Comparison of ENCODE assay signal across 17 cellular contexts in genomic region chr12:50749459-50749882, GRCh38. TPM values are rescaled to one million over a fixed set of nuclear protein-coding genes. Genes with fewer than 3 reads are reported as not detected.
A peak's percentile ranks its signal among the peaks of the same experiment; 100 is the strongest.
DNase-seq lines count a peak whose midpoint lies in the region; ATAC-seq and TF ChIP-seq lines count a peak whose summit lies in the region.
"Had no signal": no experiment of that assay in that cellular context is flagged by ENCODE, and none has a peak within 500 bp of the region (broad histone marks: within the 10 kb centered on the region; RNA-seq: fewer than 3 reads in every experiment).

No MANE protein-coding gene starts in this region.

- peak overlapping the region; percentile 51 for H3K27ac Mint-ChIP-seq in WTC11
- H3K27ac Mint-ChIP-seq in memory B cell: peak overlapping the region; percentile 57
- peak overlapping the region; percentile 7 for H3K27ac Mint-ChIP-seq in type B pancreatic cell

- no peaks in the 10 kb centered on the region for H3K27me3 Mint-ChIP-seq in WTC11 (ENCODE audit: low read depth)
- H3K27me3 Mint-ChIP-seq in memory B cell: no peaks in the 10 kb centered on the region
- H3K27me3 Mint-ChIP-seq in type B pancreatic cell: no peaks in the 10 kb centered on the region

- H3K27me3 ChIP-seq in cardiac muscle cell: no peaks in the 10 kb centered on the region
- H3K27me3 ChIP-seq in right atrium auricular region: no peaks in the 10 kb centered on the region
- no peaks in the 10 kb centered on the region for H3K27me3 ChIP-seq in HAP-1 (ENCODE audit: low read depth)

- no peak for ATAC-seq in WTC11
- ATAC-seq in memory B cell (ENCODE audit: low read depth): no peak
- no peak for ATAC-seq in sciatic nerve
- ATAC-seq: A549, Right ventricle myocardium inferior had no signal

- H3K4me1 Mint-ChIP-seq in WTC11 (peaks cover 17% of the 10 kb centered on the region), memory B cell (no peaks in the 10 kb centered on the region), type B pancreatic cell (ENCODE audit: unreplicated experiment) (peaks cover 10% of the 10 kb centered on the region)

- H3K9me3 ChIP-seq in cardiac muscle cell (ENCODE audit: low read depth): no peaks in the 10 kb centered on the region
- no peaks in the 10 kb centered on the region for H3K9me3 ChIP-seq in right atrium auricular region
- no peaks in the 10 kb centered on the region for H3K9me3 ChIP-seq in HAP-1
- H3K9me3 ChIP-seq: A549 had no signal

- CTCF ChIA-PET in WTC11 (lab: Charles Lee): no interaction called here

- POLR2A ChIA-PET in WTC11 (lab: Charles Lee): no interaction called here

- TF ChIP-seq CTCF in cardiac muscle cell (IDR thresholded peaks at IDR 0.05; ENCODE audit: low read depth, low read length): no peak
- no peak for TF ChIP-seq CTCF in right atrium auricular region (IDR thresholded peaks at IDR 0.05)
- TF ChIP-seq CTCF in WTC11 (IDR thresholded peaks at IDR 0.05): no peak
- no peak for TF ChIP-seq CTCF in type B pancreatic cell (conservative IDR thresholded peaks at IDR 0.05)

- H3K27ac ChIP-seq in cardiac muscle cell (peak overlapping the region; percentile 78), right atrium auricular region (no peak overlapping the region)
- H3K27ac ChIP-seq: A549 had no signal

- in situ Hi-C loops in HAP-1 (cut with MboI; ENCODE audit: low sequenced_read_pairs): loop anchor here (25.0 kb wide), 1 partner anchor 237 kb away; the partner anchor contains the start of gene DIP2B

- peaks cover 24% of the 10 kb centered on the region for H3K36me3 ChIP-seq in cardiac muscle cell
- H3K36me3 ChIP-seq in right atrium auricular region: peaks cover 15% of the 10 kb centered on the region
- peaks cover 15% of the 10 kb centered on the region for H3K36me3 ChIP-seq in HAP-1 (replicated peaks)

- intact Hi-C loops in sciatic nerve (cut with DNase I): no loop called here

- H3K9me3 Mint-ChIP-seq in WTC11: no peaks in the 10 kb centered on the region
- H3K9me3 Mint-ChIP-seq in memory B cell: no peaks in the 10 kb centered on the region
- peaks cover 4% of the 10 kb centered on the region for H3K9me3 Mint-ChIP-seq in type B pancreatic cell

- H3K4me3 Mint-ChIP-seq in WTC11 (no peak overlapping the region), memory B cell (no peak overlapping the region), type B pancreatic cell (no peak overlapping the region)
- H3K4me3 Mint-ChIP-seq: CD14-positive monocyte had no signal

- peaks cover 33% of the 10 kb centered on the region for H3K4me1 ChIP-seq in cardiac muscle cell (ENCODE audit: low read depth)
- H3K4me1 ChIP-seq in right atrium auricular region: no peaks in the 10 kb centered on the region
- no peaks in the 10 kb centered on the region for H3K4me1 ChIP-seq in HAP-1

- no peak overlapping the region for H3K4me3 ChIP-seq in cardiac muscle cell
- H3K4me3 ChIP-seq in right atrium auricular region: no peak overlapping the region
- no peak overlapping the region for H3K4me3 ChIP-seq in HAP-1
- H3K4me3 ChIP-seq: A549 had no signal

- DNase-seq in cardiac muscle cell (ENCODE audit: low read depth in 1 of 2, low spot score in 1 of 2) (no peak), right atrium auricular region (ENCODE audit: low spot score) (no peak), WTC11 (ENCODE audit: low spot score) (no peak), memory B cell (ENCODE audit: low spot score in 2 of 2) (no peak), type B pancreatic cell (ENCODE audit: extremely low spot score, unreplicated experiment) (no peak), NCI-H774 (lab: John Stamatoyannopoulos, UW) (no peak), HAP-1 (ENCODE audit: low spot score in 2 of 2) (no peak), sciatic nerve (ENCODE audit: low spot score) (no peak)
- DNase-seq: Calu3, KBM-7, NCI-H1092 treated with DMSO at 0.1 percent for 48 hours, NCI-H1694, NCI-H446, NCI-H748 treated with DMSO at 0.1 percent for 48 hours had no signal

- H3K36me3 Mint-ChIP-seq in WTC11 (peaks cover 6% of the 10 kb centered on the region), memory B cell (peaks cover 29% of the 10 kb centered on the region), type B pancreatic cell (peaks cover 19% of the 10 kb centered on the region)

TF ChIP-seq in WTC11, 78 proteins besides CTCF, POLR2A, EP300 and RAD21:
- TF ChIP-seq MXD4 (CRISPR knock-in tag; IDR thresholded peaks at IDR 0.05; ENCODE audit: borderline replicate concordance) (no peak), USF2 (CRISPR knock-in tag; IDR thresholded peaks at IDR 0.05) (no peak), NR1H2 (CRISPR knock-in tag; IDR thresholded peaks at IDR 0.05) (no peak), MAX (CRISPR knock-in tag; IDR thresholded peaks at IDR 0.05) (no peak), RORB (CRISPR knock-in tag; IDR thresholded peaks at IDR 0.05) (no peak), ZNF396 (CRISPR knock-in tag; IDR thresholded peaks at IDR 0.05; ENCODE audit: borderline replicate concordance) (no peak)
- TF ChIP-seq, protein P1, sequence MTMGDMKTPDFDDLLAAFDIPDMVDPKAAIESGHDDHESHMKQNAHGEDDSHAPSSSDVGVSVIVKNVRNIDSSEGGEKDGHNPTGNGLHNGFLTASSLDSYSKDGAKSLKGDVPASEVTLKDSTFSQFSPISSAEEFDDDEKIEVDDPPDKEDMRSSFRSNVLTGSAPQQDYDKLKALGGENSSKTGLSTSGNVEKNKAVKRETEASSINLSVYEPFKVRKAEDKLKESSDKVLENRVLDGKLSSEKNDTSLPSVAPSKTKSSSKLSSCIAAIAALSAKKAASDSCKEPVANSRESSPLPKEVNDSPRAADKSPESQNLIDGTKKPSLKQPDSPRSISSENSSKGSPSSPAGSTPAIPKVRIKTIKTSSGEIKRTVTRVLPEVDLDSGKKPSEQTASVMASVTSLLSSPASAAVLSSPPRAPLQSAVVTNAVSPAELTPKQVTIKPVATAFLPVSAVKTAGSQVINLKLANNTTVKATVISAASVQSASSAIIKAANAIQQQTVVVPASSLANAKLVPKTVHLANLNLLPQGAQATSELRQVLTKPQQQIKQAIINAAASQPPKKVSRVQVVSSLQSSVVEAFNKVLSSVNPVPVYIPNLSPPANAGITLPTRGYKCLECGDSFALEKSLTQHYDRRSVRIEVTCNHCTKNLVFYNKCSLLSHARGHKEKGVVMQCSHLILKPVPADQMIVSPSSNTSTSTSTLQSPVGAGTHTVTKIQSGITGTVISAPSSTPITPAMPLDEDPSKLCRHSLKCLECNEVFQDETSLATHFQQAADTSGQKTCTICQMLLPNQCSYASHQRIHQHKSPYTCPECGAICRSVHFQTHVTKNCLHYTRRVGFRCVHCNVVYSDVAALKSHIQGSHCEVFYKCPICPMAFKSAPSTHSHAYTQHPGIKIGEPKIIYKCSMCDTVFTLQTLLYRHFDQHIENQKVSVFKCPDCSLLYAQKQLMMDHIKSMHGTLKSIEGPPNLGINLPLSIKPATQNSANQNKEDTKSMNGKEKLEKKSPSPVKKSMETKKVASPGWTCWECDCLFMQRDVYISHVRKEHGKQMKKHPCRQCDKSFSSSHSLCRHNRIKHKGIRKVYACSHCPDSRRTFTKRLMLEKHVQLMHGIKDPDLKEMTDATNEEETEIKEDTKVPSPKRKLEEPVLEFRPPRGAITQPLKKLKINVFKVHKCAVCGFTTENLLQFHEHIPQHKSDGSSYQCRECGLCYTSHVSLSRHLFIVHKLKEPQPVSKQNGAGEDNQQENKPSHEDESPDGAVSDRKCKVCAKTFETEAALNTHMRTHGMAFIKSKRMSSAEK (CRISPR knock-in tag; IDR thresholded peaks at IDR 0.05; ENCODE audit: borderline replicate concordance): no peak

RNA-seq across cellular contexts. Expression of gene ATF1, which starts 14.4 kb away (rescaled TPM):
- total RNA-seq in cardiac muscle cell: 14.4 and 21.2 TPM in 2 replicates
- 26.4 and 34.4 TPM in 2 replicates for polyA plus RNA-seq in cardiac muscle cell
- 10 to 100 TPM; 10.0 to 17.5 TPM for total RNA-seq in right atrium auricular region
- total RNA-seq in WTC11 (2021): 34.6 to 36.6 TPM (median 34.8 TPM) in 3 replicates
- 32.9 and 34.4 TPM in 2 replicates for total RNA-seq in type B pancreatic cell (ENCODE audit: low replicate concordance)
- total RNA-seq in sciatic nerve: 44.2 TPM

Comparison
In these comparisons a context has a peak if more than half of its experiments do, and no peak if none do; other contexts are left out.
1. H3K27ac Mint-ChIP-seq: peak in every context shown above with its lines; median percentile 57 in memory B cell; 51 in WTC11; 7 in type B pancreatic cell.